Comparison of ENCODE assay signal across 8 cellular contexts in the genomic region with DNA sequence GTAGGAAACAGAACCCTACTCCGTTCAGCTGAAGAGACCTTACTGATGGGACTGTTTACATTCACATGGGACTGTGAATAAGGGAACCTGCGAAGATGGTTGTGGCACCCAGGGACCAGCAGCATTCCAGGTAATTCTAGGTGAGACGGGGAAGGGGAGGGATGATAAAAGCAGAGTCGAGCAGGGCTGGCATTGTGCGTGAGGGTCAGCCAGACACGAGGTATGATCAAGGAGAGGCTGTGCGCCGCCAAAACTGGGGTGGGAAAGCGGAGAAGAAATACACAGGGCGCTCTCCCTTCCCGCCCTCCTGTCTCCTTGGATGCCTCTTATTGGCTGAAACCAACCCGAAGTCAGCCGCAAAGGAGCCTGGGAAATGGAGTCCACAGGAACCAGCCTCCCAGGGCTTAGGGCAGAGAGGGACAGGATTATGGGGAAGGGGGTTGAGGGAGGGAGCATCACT. TPM values are rescaled to one million over a fixed set of nuclear protein-coding genes. Genes with fewer than 3 reads are reported as not detected.
DNase-seq lines count a peak whose midpoint lies in the region; ATAC-seq and TF ChIP-seq lines count a peak whose summit lies in the region.

No MANE protein-coding gene starts in this region.

- H3K27ac Mint-ChIP-seq in activated naive CD4-positive, alpha-beta T cell treated with anti-CD3 and anti-CD28 coated beads for 36 hours, result no peak overlapping the region
- no peak overlapping the region for H3K27ac Mint-ChIP-seq in osteocyte (ENCODE audit: unreplicated experiment)

- WGBS in thyroid gland, 2 donors, result 0 to 2% methylated on average over 13 of the region's 13 CpGs

- H3K9me2 ChIP-seq in DOHH2 (replicated peaks; ENCODE audit: control insufficient read depth, low read length), result no peaks in the 10 kb centered on the region

- peaks cover 19% of the 10 kb centered on the region for H3K27me3 ChIP-seq in DOHH2 (ENCODE audit: control insufficient read depth, low read length)
- H3K27me3 ChIP-seq in thyroid gland, result no peaks in the 10 kb centered on the region

- intact Hi-C loops in activated naive CD4-positive, alpha-beta T cell treated with anti-CD3 and anti-CD28 coated beads for 36 hours (cut with micrococcal nuclease), result loop anchor here (1.0 to 5.0 kb wide), 4 partner anchors 13 to 496 kb away; a partner anchor contains a TSS
- intact Hi-C loops in thyroid gland (cut with DNase I), result no loop called here

- H3K36me3 Mint-ChIP-seq in activated naive CD4-positive, alpha-beta T cell treated with anti-CD3 and anti-CD28 coated beads for 36 hours (ENCODE audit: low read depth), result no peaks in the 10 kb centered on the region
- no peaks in the 10 kb centered on the region for H3K36me3 Mint-ChIP-seq in osteocyte (ENCODE audit: unreplicated experiment)

- H3K36me3 ChIP-seq in DOHH2 (ENCODE audit: control insufficient read depth, low read length), result no peaks in the 10 kb centered on the region
- H3K36me3 ChIP-seq in thyroid gland, result no peaks in the 10 kb centered on the region

- H3K9me3 Mint-ChIP-seq in activated naive CD4-positive, alpha-beta T cell treated with anti-CD3 and anti-CD28 coated beads for 36 hours, result no peaks in the 10 kb centered on the region
- no peaks in the 10 kb centered on the region for H3K9me3 Mint-ChIP-seq in osteocyte (ENCODE audit: unreplicated experiment)

- no peak for TF ChIP-seq POLR2A in thyroid gland (IDR thresholded peaks at IDR 0.05)

- H3F3A ChIP-seq in DOHH2 (ENCODE audit: control insufficient read depth, insufficient read depth), result no peaks in the 10 kb centered on the region

- peaks cover 5% of the 10 kb centered on the region for H3K4me1 Mint-ChIP-seq in activated naive CD4-positive, alpha-beta T cell treated with anti-CD3 and anti-CD28 coated beads for 36 hours (ENCODE audit: low read depth)
- H3K4me1 Mint-ChIP-seq in osteocyte (ENCODE audit: unreplicated experiment), result peaks cover 7% of the 10 kb centered on the region

- H3K27ac ChIP-seq in DOHH2 (ENCODE audit: low read depth, low read length) (no peak overlapping the region), thyroid gland (no peak overlapping the region)

- DNase-seq in KG1 (lab: John Stamatoyannopoulos, UW) (peak; percentile 13), SHP77 treated with DMSO at 0.1 percent for 48 hours (lab: John Stamatoyannopoulos, UW) (peak; percentile 55), glomerular visceral epithelial cell (ENCODE audit: extremely low spot score) (peak; percentile 51), osteocyte (ENCODE audit: extremely low spot score, unreplicated experiment) (no peak), thyroid gland (peak; percentile 65 to 69)
- peak; percentile 84 for DNase-seq in activated naive CD4-positive, alpha-beta T cell treated with anti-CD3 and anti-CD28 coated beads for 36 hours

- H3K9me3 ChIP-seq in DOHH2 (ENCODE audit: control insufficient read depth, insufficient read depth, low read length) (no peaks in the 10 kb centered on the region), thyroid gland (no peaks in the 10 kb centered on the region)

- H3K4me3 ChIP-seq in DOHH2 (ENCODE audit: low read length), result peak overlapping the region; percentile 72
- H3K4me3 ChIP-seq in thyroid gland (replicated peaks in 1 of 3), result peak overlapping the region in 1 of 3 donors; percentile 21

- CTCF ChIA-PET in activated naive CD4-positive, alpha-beta T cell treated with anti-CD3 and anti-CD28 coated beads for 36 hours (lab: Charles Lee), result no interaction called here

- ATAC-seq in GM21619 (IDR thresholded peaks at IDR 0.05; ENCODE audit: unreplicated experiment), result peak; percentile 97

- peak overlapping the region; percentile 79 for H3K4me2 ChIP-seq in DOHH2 (ENCODE audit: low read length)

- H4K20me1 ChIP-seq in DOHH2 (ENCODE audit: control insufficient read depth, insufficient read depth, low read depth, low read length), result no peaks in the 10 kb centered on the region

- peak overlapping the region; percentile 86 for H3K4me3 Mint-ChIP-seq in activated naive CD4-positive, alpha-beta T cell treated with anti-CD3 and anti-CD28 coated beads for 36 hours
- peak overlapping the region; percentile 69 for H3K4me3 Mint-ChIP-seq in osteocyte (ENCODE audit: unreplicated experiment)

- TF ChIP-seq CTCF in DOHH2 (IDR thresholded peaks at IDR 0.05; ENCODE audit: low read depth, low read length, poor library complexity, severe bottlenecking) (no peak), osteocyte (IDR thresholded peaks at IDR 0.05) (no peak), thyroid gland (IDR thresholded peaks at IDR 0.05) (no peak)

- no peaks in the 10 kb centered on the region for H3K79me2 ChIP-seq in DOHH2 (ENCODE audit: control insufficient read depth, low read length)

- peaks cover 12% of the 10 kb centered on the region for H3K4me1 ChIP-seq in DOHH2 (ENCODE audit: control insufficient read depth, low read length)
- H3K4me1 ChIP-seq in thyroid gland, result peaks cover 0 to 8% of the 10 kb centered on the region in 2 donors

- peaks cover 11% of the 10 kb centered on the region for H3K27me3 Mint-ChIP-seq in activated naive CD4-positive, alpha-beta T cell treated with anti-CD3 and anti-CD28 coated beads for 36 hours (ENCODE audit: low read depth)
- H3K27me3 Mint-ChIP-seq in osteocyte (ENCODE audit: unreplicated experiment), result peaks cover 68% of the 10 kb centered on the region

RNA-seq across cellular contexts. Expression of a gene that starts 38.4 kb away (rescaled TPM):
- total RNA-seq in activated naive CD4-positive, alpha-beta T cell treated with anti-CD3 and anti-CD28 coated beads for 36 hours, result 10 to 100 TPM; 86.0 to 86.7 TPM
- 77.9 and 79.3 TPM in 2 replicates for total RNA-seq in osteocyte
- 10 to 100 TPM; 26.0 to 41.0 (median 33.9) TPM for total RNA-seq in thyroid gland

RNA-seq across cellular contexts. Expression of a gene that starts 58.6 kb away (rescaled TPM):
- total RNA-seq in activated naive CD4-positive, alpha-beta T cell treated with anti-CD3 and anti-CD28 coated beads for 36 hours, result not detected
- total RNA-seq in osteocyte, result not detected in 2 replicates
- not detected for total RNA-seq in thyroid gland
